Comparison of ENCODE assay signal across 8 cellular contexts in genomic region chr7:29194594-29195417, GRCh38. TPM values are rescaled to one million over a fixed set of nuclear protein-coding genes. Genes with fewer than 3 reads are reported as not detected.
DNase-seq lines count a peak whose midpoint lies in the region; ATAC-seq, FAIRE-seq and TF ChIP-seq lines count a peak whose summit lies in the region.

Gene CHN2, plus strand, starts transcription at chr7:29194775.

- H3K14ac ChIP-seq in trophoblast cell (ENCODE audit: low read length): peak within 1 kb of the TSS; percentile 96

- H3K4ac ChIP-seq in trophoblast cell (ENCODE audit: low read depth, low read length): peak within 1 kb of the TSS; percentile 99

- no peaks in the 10 kb centered on the region for H3K36me3 Mint-ChIP-seq in activated naive CD8-positive, alpha-beta T cell treated with anti-CD3 and anti-CD28 coated beads, Interleukin-2, amount 50 U/mL, for 24 hours (ENCODE audit: low read depth)

- peak; percentile 30; the same call in 1 of the 2 replicates for TF ChIP-seq CTCF in RWPE1 (conservative IDR thresholded peaks at IDR 0.05; ENCODE audit: low read depth)

- H3K27ac ChIP-seq in RWPE1 (no peak within 1 kb of the TSS), trophoblast cell (ENCODE audit: low read depth, low read length) (peak within 1 kb of the TSS; percentile 76)

- peaks cover 59% of the 10 kb centered on the region for H3K27me3 Mint-ChIP-seq in activated naive CD8-positive, alpha-beta T cell treated with anti-CD3 and anti-CD28 coated beads, Interleukin-2, amount 50 U/mL, for 24 hours

- DNase-seq in Caki2 (ENCODE audit: low read depth) (peak; percentile 46), HTR-8/SVneo (ENCODE audit: insufficient read length, low spot score) (peak; percentile 34), RWPE1 (ENCODE audit: low spot score) (peak; percentile 51), left ventricle myocardium superior (peak; percentile 71), trophoblast cell (peak; percentile 69 to 75), COLO829 (ENCODE audit: low spot score) (no peak)
- DNase-seq in activated naive CD8-positive, alpha-beta T cell treated with anti-CD3 and anti-CD28 coated beads, Interleukin-2, amount 50 U/mL, for 24 hours: peak; percentile 42

- H3K27ac Mint-ChIP-seq in activated naive CD8-positive, alpha-beta T cell treated with anti-CD3 and anti-CD28 coated beads, Interleukin-2, amount 50 U/mL, for 24 hours: peak within 1 kb of the TSS; percentile 46

- peak within 1 kb of the TSS; percentile 91 for H2BK120ac ChIP-seq in trophoblast cell (ENCODE audit: insufficient read depth, low read length, poor library complexity)

- peak within 1 kb of the TSS; percentile 98 for H2BK5ac ChIP-seq in trophoblast cell (ENCODE audit: low read depth, low read length, poor library complexity)

- H2BK12ac ChIP-seq in trophoblast cell (ENCODE audit: low read length): peak within 1 kb of the TSS; percentile 78

- H2AK5ac ChIP-seq in trophoblast cell (ENCODE audit: low read length): peak within 1 kb of the TSS; percentile 92

- peak within 1 kb of the TSS; percentile 93 for H4K91ac ChIP-seq in trophoblast cell (ENCODE audit: low read depth, low read length)

- H3K27me3 ChIP-seq in trophoblast cell (ENCODE audit: insufficient read depth, low read length): no peaks in the 10 kb centered on the region

- peaks cover 23% of the 10 kb centered on the region for H3K4me1 Mint-ChIP-seq in activated naive CD8-positive, alpha-beta T cell treated with anti-CD3 and anti-CD28 coated beads, Interleukin-2, amount 50 U/mL, for 24 hours

- FAIRE-seq in HTR-8/SVneo (lab: Jason Lieb, UNC): no peak

- intact Hi-C loops in left ventricle myocardium superior (cut with micrococcal nuclease): loop anchor here (5.0 kb wide), 1 partner anchor 212 kb away; no protein-coding TSS in a partner anchor

- H3K18ac ChIP-seq in trophoblast cell (ENCODE audit: low read length): peak within 1 kb of the TSS; percentile 98

- peak within 1 kb of the TSS; percentile 98 for H3K4me3 ChIP-seq in trophoblast cell (ENCODE audit: low read depth, low read length)

- H3K4me2 ChIP-seq in trophoblast cell (ENCODE audit: low read length): peak within 1 kb of the TSS; percentile 82

- peak within 1 kb of the TSS; percentile 79 for H3K4me3 Mint-ChIP-seq in activated naive CD8-positive, alpha-beta T cell treated with anti-CD3 and anti-CD28 coated beads, Interleukin-2, amount 50 U/mL, for 24 hours

- peak within 1 kb of the TSS; percentile 92 for H4K12ac ChIP-seq in trophoblast cell (ENCODE audit: low read depth, low read length)

- CTCF ChIA-PET in RWPE1 (lab: Yijun Ruan, JAX): interaction anchor here (0.6 to 0.9 kb wide), 4 partner anchors 81 to 1495 kb away, joined by 3 read pairs; no protein-coding TSS in a partner anchor

- H3K4me1 ChIP-seq in trophoblast cell (ENCODE audit: control insufficient read depth in 1 of 2, insufficient read depth in 2 of 2, low read length in 2 of 2): peaks cover 6 to 23% of the 10 kb centered on the region in 2 experiments

- peak within 1 kb of the TSS; percentile 97 for H4K8ac ChIP-seq in trophoblast cell (ENCODE audit: low read depth, low read length)

- WGBS in trophoblast cell (ENCODE audit: extremely low coverage, insufficient coverage, insufficient read length): no CpG with 5 or more reads among the region's 88 CpGs

- no peaks in the 10 kb centered on the region for H3K9me3 ChIP-seq in trophoblast cell (ENCODE audit: insufficient read depth, low read depth, low read length)

- H2AFZ ChIP-seq in trophoblast cell (ENCODE audit: insufficient read depth, low read length, poor library complexity): peak within 1 kb of the TSS; percentile 80

- peaks cover 24% of the 10 kb centered on the region for H3K79me2 ChIP-seq in trophoblast cell (ENCODE audit: control insufficient read depth, insufficient read depth, low read length, poor library complexity)

- in situ Hi-C loops in Caki2 (cut with HindIII; ENCODE audit: low pct_unique_long_range_greater_than_20kb, low sequenced_read_pairs): no loop called here

- H3K36me3 ChIP-seq in trophoblast cell (ENCODE audit: control insufficient read depth in 1 of 2, insufficient read depth in 2 of 2, low read length in 2 of 2): no peaks in the 10 kb centered on the region

- peak within 1 kb of the TSS; percentile 14 for H3K23ac ChIP-seq in trophoblast cell (ENCODE audit: low read length)

- H3K79me1 ChIP-seq in trophoblast cell (ENCODE audit: low read length): peaks cover 30% of the 10 kb centered on the region

- peak; percentile 60 for ATAC-seq in activated naive CD8-positive, alpha-beta T cell treated with anti-CD3 and anti-CD28 coated beads, Interleukin-2, amount 50 U/mL, for 24 hours
- ATAC-seq in left ventricle myocardium superior (peak; percentile 74), HG02571 (IDR thresholded peaks at IDR 0.05; ENCODE audit: unreplicated experiment) (no peak)

- H3K9ac ChIP-seq in trophoblast cell (ENCODE audit: low read length): peak within 1 kb of the TSS; percentile 95

- H3K9me3 Mint-ChIP-seq in activated naive CD8-positive, alpha-beta T cell treated with anti-CD3 and anti-CD28 coated beads, Interleukin-2, amount 50 U/mL, for 24 hours: no peaks in the 10 kb centered on the region

- POLR2A ChIA-PET in RWPE1 (lab: Yijun Ruan, JAX; ENCODE audit: low non-redundant PET): no interaction called here

RNA-seq across cellular contexts. Expression of gene CHN2, which starts in this region (rescaled TPM):
- not detected in 2 replicates for total RNA-seq in Caki2 (2014; rRNA removed; shearing (Covaris generic); ENCODE audit: low replicate concordance)
- 32.2 TPM for total RNA-seq in left ventricle myocardium superior
- 39.1 and 39.9 TPM in 2 replicates for polyA plus RNA-seq in trophoblast cell (2013)

Comparison
In these comparisons a context has a peak if more than half of its experiments do, and no peak if none do; other contexts are left out.
1. RNA of gene CHN2 (total RNA-seq): 32.2 TPM in left ventricle myocardium superior (single experiment); not detected in Caki2; every median in the first group is over 10 times any median in the second.
2. Peak in DNase-seq in Caki2; RNA of the gene not detected or under 1 TPM.